ENCODE assay signal across 17 cellular contexts in the genomic region with DNA sequence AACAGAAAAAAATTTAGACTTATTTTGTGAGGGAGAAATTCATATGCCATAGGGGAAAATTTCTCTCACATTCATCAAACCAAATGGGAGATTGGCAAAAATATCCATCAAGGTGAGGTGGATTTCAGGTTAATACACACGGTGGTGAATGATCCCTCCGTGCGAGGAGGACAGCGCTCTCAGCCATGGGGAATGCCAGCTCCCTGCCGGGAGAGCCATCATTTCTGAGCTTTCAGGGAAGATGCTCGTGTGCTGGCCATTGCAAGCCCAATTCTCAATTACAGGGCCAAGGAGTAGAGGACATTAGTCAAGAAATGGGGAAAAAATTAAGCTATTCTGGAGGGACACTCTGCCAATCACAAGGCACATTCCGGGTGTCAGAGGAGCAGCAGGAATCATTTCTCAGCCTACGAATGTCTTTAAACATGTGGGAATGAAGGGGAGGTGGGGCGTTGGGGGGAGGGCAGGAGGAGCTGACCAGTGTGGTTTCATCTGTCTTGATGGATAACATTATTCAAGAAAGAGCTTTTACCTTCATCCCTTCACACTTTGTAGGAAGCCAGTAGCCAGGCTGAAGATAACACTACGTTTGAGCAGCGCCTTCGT.
DNase-seq lines count a peak whose midpoint lies in the region; ATAC-seq and TF ChIP-seq lines count a peak whose summit lies in the region.
"Had no signal": no experiment of that assay in that cellular context is flagged by ENCODE, and none has a peak within 500 bp of the region (broad histone marks: within the 10 kb centered on the region; RNA-seq: fewer than 3 reads in every experiment).

No MANE protein-coding gene starts in this region.

- TF ChIP-seq CTCF in brain (conservative IDR thresholded peaks at IDR 0.05) (no peak), endodermal cell (conservative IDR thresholded peaks at IDR 0.05) (no peak), neural crest cell (conservative IDR thresholded peaks at IDR 0.05) (no peak)

- no peaks in the 10 kb centered on the region for H3K4me1 Mint-ChIP-seq in activated T-cell treated with anti-CD3 and anti-CD28 coated beads, Interleukin-2, amount 50 U/mL, for 72 hours (ENCODE audit: low read depth)
- H3K4me1 Mint-ChIP-seq in brain: peaks cover 97% of the 10 kb centered on the region
- peaks cover 26% of the 10 kb centered on the region for H3K4me1 Mint-ChIP-seq in endodermal cell
- peaks cover 58% of the 10 kb centered on the region for H3K4me1 Mint-ChIP-seq in neural crest cell

- peaks cover 88% of the 10 kb centered on the region for H3K27me3 ChIP-seq in endodermal cell (ENCODE audit: control insufficient read depth, insufficient read depth, low read length, poor library complexity, severe bottlenecking)

- no peaks in the 10 kb centered on the region for H3K9me3 Mint-ChIP-seq in activated T-cell treated with anti-CD3 and anti-CD28 coated beads, Interleukin-2, amount 50 U/mL, for 72 hours
- H3K9me3 Mint-ChIP-seq in brain (no peaks in the 10 kb centered on the region), endodermal cell (no peaks in the 10 kb centered on the region), neural crest cell (no peaks in the 10 kb centered on the region)
- H3K9me3 Mint-ChIP-seq: CD4-positive, alpha-beta T cell had no signal

- no peak for DNase-seq in activated T-cell treated with anti-CD3 and anti-CD28 coated beads, Interleukin-2, amount 50 U/mL, for 72 hours
- no peak for DNase-seq in activated T-cell treated with anti-CD3 and anti-CD28 coated beads, Interleukin-2, amount 50 U/mL, for 1 hour
- DNase-seq in endodermal cell (peak; percentile 53), neural crest cell (ENCODE audit: low read depth, low spot score) (no peak), left lobe of liver (ENCODE audit: low spot score) (no peak), left ventricle myocardium superior (no peak)
- DNase-seq: AML-193; Caco-2; CD4-positive, alpha-beta T cell; GF-D8 had no signal

- peaks cover 3% of the 10 kb centered on the region for H3K4me1 ChIP-seq in endodermal cell (ENCODE audit: control insufficient read depth, insufficient read depth, low read length)
- H3K4me1 ChIP-seq: A549 had no signal

- no peaks in the 10 kb centered on the region for H3K27me3 Mint-ChIP-seq in activated T-cell treated with anti-CD3 and anti-CD28 coated beads, Interleukin-2, amount 50 U/mL, for 72 hours (ENCODE audit: low read depth)
- H3K27me3 Mint-ChIP-seq in brain (peaks cover 15% of the 10 kb centered on the region), endodermal cell (ENCODE audit: insufficient read depth) (peaks cover 67% of the 10 kb centered on the region), neural crest cell (ENCODE audit: low read depth) (peaks cover 29% of the 10 kb centered on the region)
- H3K27me3 Mint-ChIP-seq: CD4-positive, alpha-beta T cell had no signal

- H3K27ac Mint-ChIP-seq in activated T-cell treated with anti-CD3 and anti-CD28 coated beads, Interleukin-2, amount 50 U/mL, for 72 hours: peak overlapping the region; percentile 48
- H3K27ac Mint-ChIP-seq in brain: peak overlapping the region in 3 of 5 experiments; percentile 35 to 89 (median 39)
- H3K27ac Mint-ChIP-seq in endodermal cell: no peak overlapping the region
- H3K27ac Mint-ChIP-seq in neural crest cell (ENCODE audit: unreplicated experiment): peak overlapping the region; percentile 28
- H3K27ac Mint-ChIP-seq: CD4-positive, alpha-beta T cell had no signal

- H3K9me3 ChIP-seq in endodermal cell (ENCODE audit: control insufficient read depth, low read length): no peaks in the 10 kb centered on the region
- H3K9me3 ChIP-seq: A549, Caco-2, HAP-1 had no signal

- no peak overlapping the region for H3K4me3 ChIP-seq in endodermal cell (ENCODE audit: low read length)
- H3K4me3 ChIP-seq: A549, HAP-1 had no signal

- intact Hi-C loops in left ventricle myocardium superior (cut with micrococcal nuclease): no loop called here

- H3K9ac ChIP-seq in endodermal cell (ENCODE audit: extremely low read depth, low read length, poor library complexity, severe bottlenecking): no peak overlapping the region

- no peaks in the 10 kb centered on the region for H3K36me3 ChIP-seq in endodermal cell (ENCODE audit: control insufficient read depth, insufficient read depth, low read length)
- H3K36me3 ChIP-seq: HAP-1 had no signal

- 48 to 62% methylated on average over 11 to 12 of the region's 12 CpGs for WGBS in endodermal cell (ENCODE audit: insufficient coverage in 1 of 2, insufficient read length in 1 of 2), 2 experiments

- H3K4me3 Mint-ChIP-seq in activated T-cell treated with anti-CD3 and anti-CD28 coated beads, Interleukin-2, amount 50 U/mL, for 72 hours: no peak overlapping the region
- H3K4me3 Mint-ChIP-seq in brain (peak overlapping the region in 1 of 5 experiments; percentile 2), endodermal cell (no peak overlapping the region), neural crest cell (peak overlapping the region; percentile 17)
- H3K4me3 Mint-ChIP-seq: CD4-positive, alpha-beta T cell had no signal

- no peak for ATAC-seq in activated T-cell treated with anti-CD3 and anti-CD28 coated beads, Interleukin-2, amount 50 U/mL, for 72 hours (replicated peaks in 1 of 2)
- ATAC-seq in left lobe of liver (no peak), GM21390 (IDR thresholded peaks at IDR 0.05; ENCODE audit: unreplicated experiment) (no peak), left ventricle myocardium superior (no peak)
- ATAC-seq: HepG2 had no signal

- H3K27ac ChIP-seq in endodermal cell (ENCODE audit: low read depth, low read length): no peak overlapping the region
- H3K27ac ChIP-seq: 22Rv1, A549, C4-2B had no signal

- H3K36me3 Mint-ChIP-seq in activated T-cell treated with anti-CD3 and anti-CD28 coated beads, Interleukin-2, amount 50 U/mL, for 72 hours (ENCODE audit: insufficient read depth in 2 of 2): no peaks in the 10 kb centered on the region
- H3K36me3 Mint-ChIP-seq in brain (no peaks in the 10 kb centered on the region), endodermal cell (ENCODE audit: low read depth) (no peaks in the 10 kb centered on the region), neural crest cell (ENCODE audit: low read depth) (no peaks in the 10 kb centered on the region)
